ENCODE assay signal across 1 cellular context in the genomic region with DNA sequence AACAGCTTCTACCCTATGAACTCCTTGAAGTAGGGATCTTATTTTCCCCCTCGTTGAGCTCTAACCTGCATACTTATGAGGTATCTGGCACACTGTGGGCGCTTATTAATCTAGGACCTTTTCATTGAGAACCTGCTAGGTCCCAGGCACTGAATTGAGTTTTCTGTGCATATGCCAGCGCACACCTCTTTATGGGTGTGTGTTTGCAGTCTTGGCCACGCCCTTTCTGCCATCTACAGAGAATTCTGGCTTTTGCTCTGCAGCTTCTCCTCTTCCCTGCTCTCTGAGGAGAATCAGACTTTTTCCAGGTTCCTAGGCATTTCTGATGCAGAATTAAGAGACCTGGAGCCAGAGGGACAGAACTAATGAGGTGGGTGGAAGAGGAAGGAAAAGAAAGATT.
TF ChIP-seq lines count a peak whose summit lies in the region.

No MANE protein-coding gene starts in this region.

TF ChIP-seq in GM23338, 12 proteins besides CTCF, POLR2A, EP300 and RAD21:
- no peak for TF ChIP-seq ETS1 (IDR thresholded peaks at IDR 0.05)
- TF ChIP-seq, protein P1, sequence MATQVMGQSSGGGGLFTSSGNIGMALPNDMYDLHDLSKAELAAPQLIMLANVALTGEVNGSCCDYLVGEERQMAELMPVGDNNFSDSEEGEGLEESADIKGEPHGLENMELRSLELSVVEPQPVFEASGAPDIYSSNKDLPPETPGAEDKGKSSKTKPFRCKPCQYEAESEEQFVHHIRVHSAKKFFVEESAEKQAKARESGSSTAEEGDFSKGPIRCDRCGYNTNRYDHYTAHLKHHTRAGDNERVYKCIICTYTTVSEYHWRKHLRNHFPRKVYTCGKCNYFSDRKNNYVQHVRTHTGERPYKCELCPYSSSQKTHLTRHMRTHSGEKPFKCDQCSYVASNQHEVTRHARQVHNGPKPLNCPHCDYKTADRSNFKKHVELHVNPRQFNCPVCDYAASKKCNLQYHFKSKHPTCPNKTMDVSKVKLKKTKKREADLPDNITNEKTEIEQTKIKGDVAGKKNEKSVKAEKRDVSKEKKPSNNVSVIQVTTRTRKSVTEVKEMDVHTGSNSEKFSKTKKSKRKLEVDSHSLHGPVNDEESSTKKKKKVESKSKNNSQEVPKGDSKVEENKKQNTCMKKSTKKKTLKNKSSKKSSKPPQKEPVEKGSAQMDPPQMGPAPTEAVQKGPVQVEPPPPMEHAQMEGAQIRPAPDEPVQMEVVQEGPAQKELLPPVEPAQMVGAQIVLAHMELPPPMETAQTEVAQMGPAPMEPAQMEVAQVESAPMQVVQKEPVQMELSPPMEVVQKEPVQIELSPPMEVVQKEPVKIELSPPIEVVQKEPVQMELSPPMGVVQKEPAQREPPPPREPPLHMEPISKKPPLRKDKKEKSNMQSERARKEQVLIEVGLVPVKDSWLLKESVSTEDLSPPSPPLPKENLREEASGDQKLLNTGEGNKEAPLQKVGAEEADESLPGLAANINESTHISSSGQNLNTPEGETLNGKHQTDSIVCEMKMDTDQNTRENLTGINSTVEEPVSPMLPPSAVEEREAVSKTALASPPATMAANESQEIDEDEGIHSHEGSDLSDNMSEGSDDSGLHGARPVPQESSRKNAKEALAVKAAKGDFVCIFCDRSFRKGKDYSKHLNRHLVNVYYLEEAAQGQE (IDR thresholded peaks at IDR 0.05; ENCODE audit: unreplicated experiment) = no peak
- TF ChIP-seq POLR2AphosphoS5 (IDR thresholded peaks at IDR 0.05; ENCODE audit: low read depth) = no peak
- no peak for TF ChIP-seq EZH2 (IDR thresholded peaks at IDR 0.05; ENCODE audit: low read depth, unreplicated experiment)
- TF ChIP-seq NANOG (IDR thresholded peaks at IDR 0.05; ENCODE audit: borderline replicate concordance) = no peak
- TF ChIP-seq ZNF114 (CRISPR knock-in tag; IDR thresholded peaks at IDR 0.05) = no peak
- TF ChIP-seq CREB1 (CRISPR knock-in tag; IDR thresholded peaks at IDR 0.05; ENCODE audit: low read depth) = no peak
- no peak for TF ChIP-seq ZNF462 (CRISPR knock-in tag; IDR thresholded peaks at IDR 0.05)
- no peak for TF ChIP-seq STAT1 (IDR thresholded peaks at IDR 0.05; ENCODE audit: unreplicated experiment)
- no peak for TF ChIP-seq ZNF331 (CRISPR knock-in tag; IDR thresholded peaks at IDR 0.05; ENCODE audit: low read depth)
